ENCODE assay signal across 9 cellular contexts in genomic region chr17:48831549-48831883, GRCh38. TPM values are rescaled to one million over a fixed set of nuclear protein-coding genes. Genes with fewer than 3 reads are reported as not detected.
DNase-seq lines count a peak whose midpoint lies in the region; ATAC-seq, FAIRE-seq and TF ChIP-seq lines count a peak whose summit lies in the region.
"Had no signal": no experiment of that assay in that cellular context is flagged by ENCODE, and none has a peak within 500 bp of the region (broad histone marks: within the 10 kb centered on the region; RNA-seq: fewer than 3 reads in every experiment).

No MANE protein-coding gene starts in this region.

- H3K9me3 ChIP-seq in K562 (replicated peaks; ENCODE audit: control insufficient read depth, insufficient read depth, low read depth, low read length) (no peaks in the 10 kb centered on the region), lung (ENCODE audit: control insufficient read depth in 2 of 2, insufficient read depth in 1 of 2, low read length in 1 of 2) (no peaks in the 10 kb centered on the region), transverse colon (no peaks in the 10 kb centered on the region)

- no peaks in the 10 kb centered on the region for H3K27me3 Mint-ChIP-seq in activated T-cell treated with anti-CD3 and anti-CD28 coated beads, Interleukin-2, amount 50 U/mL, for 4 hours (ENCODE audit: low read depth)

- ATAC-seq in activated T-cell treated with anti-CD3 and anti-CD28 coated beads, Interleukin-2, amount 50 U/mL, for 4 hours, result no peak
- ATAC-seq in K562, result no peak
- ATAC-seq in lung (ENCODE audit: insufficient read depth, low FRiP score), result no peak

- in situ Hi-C loops in K562 (cut with MboI), result no loop called here
- in situ Hi-C loops in transverse colon (cut with MboI; ENCODE audit: low pct_ligation_motif_present in 1 of 4, low pct_unique_long_range_greater_than_20kb in 1 of 4, low sequenced_read_pairs in 3 of 4), result no loop called here

- H3K9me1 ChIP-seq in K562 (ENCODE audit: control insufficient read depth, insufficient read depth, low read length), result no peaks in the 10 kb centered on the region

- TF ChIP-seq CTCF in K562 (IDR thresholded peaks at IDR 0.05 in 2 of 3, conservative IDR thresholded peaks at IDR 0.05 in 1 of 3; ENCODE audit: insufficient read depth in 2 of 3, low read depth in 1 of 3, low read length in 3 of 3) (no peak), lung (IDR thresholded peaks at IDR 0.05; ENCODE audit: control extremely low read depth, extremely low read depth) (no peak), transverse colon (IDR thresholded peaks at IDR 0.05) (no peak)

- peak overlapping the region; percentile 85 for H3K27ac ChIP-seq in K562 (ENCODE audit: extremely low read depth, low read depth, low read length)
- H3K27ac ChIP-seq in lung (ENCODE audit: low read depth in 1 of 2, low read length in 1 of 2), result peak overlapping the region; percentile 97
- peak overlapping the region; percentile 93 to 97 (median 95) for H3K27ac ChIP-seq in transverse colon

- POLR2A ChIA-PET in K562 (lab: Yijun Ruan, JAX), result interaction anchor here (0.7 to 2.3 kb wide), 6 partner anchors 10 to 61 kb away, joined by 3 to 11 read pairs (median 6); partner anchors contain the start of gene ATP5MC1

- intact Hi-C loops in K562 (cut with micrococcal nuclease), result no loop called here
- intact Hi-C loops in transverse colon (cut with DNase I; ENCODE audit: low total_unique reads), result no loop called here

- TF ChIP-seq EP300 in K562 (IDR thresholded peaks at IDR 0.05; ENCODE audit: low read length), result no peak
- no peak for TF ChIP-seq EP300 in transverse colon (IDR thresholded peaks at IDR 0.05; ENCODE audit: low read depth)

- CTCF ChIA-PET in K562 (lab: Yijun Ruan, JAX; ENCODE audit: low intra/inter-chr PET ratio), result no interaction called here

- H4K20me1 ChIP-seq in K562 (replicated peaks; ENCODE audit: control insufficient read depth, insufficient read depth, low read length), result no peaks in the 10 kb centered on the region; the same call in 1 of the 2 replicates

- no peaks in the 10 kb centered on the region for H3K36me3 ChIP-seq in K562 (ENCODE audit: control insufficient read depth, insufficient read depth, low read length)
- H3K36me3 ChIP-seq in lung (ENCODE audit: control insufficient read depth in 2 of 2, insufficient read depth in 2 of 2, low read length in 2 of 2), result no peaks in the 10 kb centered on the region
- H3K36me3 ChIP-seq in transverse colon, result peaks cover 0 to 4% (median 0%) of the 10 kb centered on the region in 4 donors

- FAIRE-seq in K562 (lab: Jason Lieb, UNC), result no peak
- FAIRE-seq: colon had no signal

- H3K4me3 Mint-ChIP-seq in activated T-cell treated with anti-CD3 and anti-CD28 coated beads, Interleukin-2, amount 50 U/mL, for 4 hours, result peak overlapping the region; percentile 94

- no peaks in the 10 kb centered on the region for H3K27me3 ChIP-seq in K562 (ENCODE audit: control insufficient read depth in 2 of 2, insufficient read depth in 2 of 2, low read length in 2 of 2)
- H3K27me3 ChIP-seq in lung (ENCODE audit: control insufficient read depth, insufficient read depth), result no peaks in the 10 kb centered on the region
- no peaks in the 10 kb centered on the region for H3K27me3 ChIP-seq in transverse colon

- H3K79me2 ChIP-seq in K562 (ENCODE audit: control insufficient read depth, insufficient read depth, low read length), result peaks cover 34% of the 10 kb centered on the region

- WGBS in K562 (ENCODE audit: insufficient coverage, low coverage, missing lambda C conversion rate), result 1% methylated on average over 8 of the region's 8 CpGs
- 3% methylated on average over 8 of the region's 8 CpGs for WGBS in lung, 2 donors
- 1 to 7% methylated on average over 2 to 8 of the region's 8 CpGs for WGBS in transverse colon (ENCODE audit: low coverage in 1 of 2), 2 donors

- H3K4me1 Mint-ChIP-seq in activated T-cell treated with anti-CD3 and anti-CD28 coated beads, Interleukin-2, amount 50 U/mL, for 4 hours (ENCODE audit: low read depth), result peaks cover 53% of the 10 kb centered on the region

- peak overlapping the region; percentile 83 to 97 for H3K9ac ChIP-seq in K562 (ENCODE audit: insufficient read depth in 1 of 2, low read depth in 2 of 2, low read length in 2 of 2)

- H3K4me1 ChIP-seq in K562 (replicated peaks in 1 of 2; ENCODE audit: control insufficient read depth in 2 of 2, insufficient read depth in 2 of 2, low read length in 2 of 2) (peaks cover 0 to 16% of the 10 kb centered on the region in 2 experiments; a peak in 3 of 5 replicates), lung (ENCODE audit: control insufficient read depth in 2 of 2, insufficient read depth in 2 of 2, low read length in 2 of 2) (peaks cover 14 to 29% of the 10 kb centered on the region in 2 donors), transverse colon (peaks cover 7 to 55% (median 30%) of the 10 kb centered on the region in 4 donors)

- peak overlapping the region; percentile 95 for H2AFZ ChIP-seq in K562 (ENCODE audit: low read depth, low read length)

- no peaks in the 10 kb centered on the region for H3K9me3 Mint-ChIP-seq in activated T-cell treated with anti-CD3 and anti-CD28 coated beads, Interleukin-2, amount 50 U/mL, for 4 hours

- TF ChIP-seq POLR2A in K562 (conservative IDR thresholded peaks at IDR 0.05), result no peak
- no peak for TF ChIP-seq POLR2A in transverse colon (IDR thresholded peaks at IDR 0.05)
- no peak for TF ChIP-seq POLR2A in erythroblast (IDR thresholded peaks at IDR 0.05; ENCODE audit: low read length)

- BruUV-seq in K562 (replicated peaks; lab: Mats Ljungman, UMichigan), result no TSS peak

- DNase-seq in activated T-cell treated with anti-CD3 and anti-CD28 coated beads, Interleukin-2, amount 50 U/mL, for 4 hours, result no peak
- no peak for DNase-seq in activated T-cell treated with anti-CD3 and anti-CD28 coated beads, Interleukin-2, amount 50 U/mL, for 1 hour
- DNase-seq in K562 (ENCODE audit: extremely low read depth in 1 of 4, low spot score in 3 of 4) (no peak), lung (ENCODE audit: low spot score) (no peak), transverse colon (no peak), globus pallidus (ENCODE audit: low spot score) (no peak), erythroblast (lab: John Stamatoyannopoulos, UW) (no peak), DMS153 (lab: John Stamatoyannopoulos, UW) (no peak)

- H3K36me3 Mint-ChIP-seq in activated T-cell treated with anti-CD3 and anti-CD28 coated beads, Interleukin-2, amount 50 U/mL, for 4 hours (ENCODE audit: insufficient read depth), result peaks cover 4% of the 10 kb centered on the region

- peak overlapping the region; percentile 98 for H3K4me2 ChIP-seq in K562 (ENCODE audit: insufficient read depth, low read length)

- TF ChIP-seq RAD21 in K562 (CRISPR knock-in tag; conservative IDR thresholded peaks at IDR 0.05 in 1 of 2, IDR thresholded peaks at IDR 0.05 in 1 of 2), result no peak

- H3K4me3 ChIP-seq in K562, result peak overlapping the region; percentile 93
- H3K4me3 ChIP-seq in lung, result peak overlapping the region; percentile 81
- peak overlapping the region; percentile 70 to 96 (median 91) for H3K4me3 ChIP-seq in transverse colon

TF ChIP-seq in K562, 482 proteins besides CTCF, POLR2A, EP300 and RAD21 (continues in another document):
- TF ChIP-seq CEBPB (tag; IDR thresholded peaks at IDR 0.05) (peak; percentile 83), ATF7 (IDR thresholded peaks at IDR 0.05) (peak; percentile 7; the same call in 1 of the 2 replicates)

RNA-seq across cellular contexts. Expression of gene CALCOCO2, which starts 0.7 kb away (rescaled TPM):
- 10 to 100 TPM; 34.0 to 45.5 (median 34.3) TPM for total RNA-seq in activated T-cell treated with anti-CD3 and anti-CD28 coated beads, Interleukin-2, amount 50 U/mL, for 4 hours
- 99.5 and 212 TPM in 2 replicates for total RNA-seq in K562 (2011; cell fraction: chromatin; rRNA removed; ENCODE audit: low replicate concordance)
- total RNA-seq in K562 (2011; cell fraction: nucleolus; rRNA removed), result 64.4 and 72.4 TPM in 2 replicates
- 126 and 140 TPM in 2 replicates for total RNA-seq in K562 (2011; cell fraction: nucleoplasm; rRNA removed)
- total RNA-seq in K562 (2014; rRNA removed) (24.1 and 24.8 TPM in 2 replicates), K562 (2014; rRNA removed; fragmentation: Illumina TruSeq; extraction: Trizol) (71.1 and 87.2 TPM in 2 replicates), K562 (2015; rRNA removed; fragmentation: Illumina TruSeq; extraction: Trizol) (38.4 and 39.8 TPM in 2 replicates), K562 (2021) (67.5 and 69.4 TPM in 2 replicates), lung (100 to 1,000 TPM; 102 to 128 TPM), transverse colon (100 to 1,000 TPM; 141 to 292 (median 207) TPM)
- polyA plus RNA-seq in K562 (2011; rRNA removed) (87.3 and 117 TPM in 2 replicates), K562 (2014; fragmentation: Illumina TruSeq; extraction: Trizol) (74.7 and 79.9 TPM in 2 replicates), K562 (2014; fragmentation: Nextera tagmentation; extraction: Ambion mirVana) (10 to 100 TPM; 34.6 to 85.9 TPM), K562 (2014; rRNA removed) (52.9 and 63.2 TPM in 2 replicates), lung (10 to 100 TPM; 46.8 to 84.0 TPM)
- polyA plus RNA-seq in K562 (2011; cell fraction: cytosol; rRNA removed), result 28.1 and 43.7 TPM in 2 replicates
- 90.8 and 154 TPM in 2 replicates for polyA plus RNA-seq in K562 (2011; cell fraction: nucleus; rRNA removed)
- 61.5 and 168 TPM in 2 replicates for polyA plus RNA-seq in K562 (2012)
- polyA minus RNA-seq in K562 (2011; rRNA and poly(A)+ RNA removed), result 160 and 191 TPM in 2 replicates
- polyA minus RNA-seq in K562 (2011; cell fraction: cytosol; rRNA and poly(A)+ RNA removed), result 37.6 and 58.6 TPM in 2 replicates
- 24.8 and 62.5 TPM in 2 replicates for polyA minus RNA-seq in K562 (2011; cell fraction: nucleus; rRNA and poly(A)+ RNA removed)

RNA-seq across cellular contexts. Expression of gene TTLL6, which starts 14.5 kb away (rescaled TPM):
- not detected for total RNA-seq in activated T-cell treated with anti-CD3 and anti-CD28 coated beads, Interleukin-2, amount 50 U/mL, for 4 hours
- not detected in 2 replicates for total RNA-seq in K562 (2011; cell fraction: chromatin; rRNA removed; ENCODE audit: low replicate concordance)
- not detected in 2 replicates for total RNA-seq in K562 (2011; cell fraction: nucleolus; rRNA removed)
- not detected in 2 replicates for total RNA-seq in K562 (2011; cell fraction: nucleoplasm; rRNA removed)
- total RNA-seq in K562 (2014; rRNA removed) (0.05 TPM in 1 of 2 replicates, not detected in the other), K562 (2014; rRNA removed; fragmentation: Illumina TruSeq; extraction: Trizol) (not detected in 2 replicates), K562 (2015; rRNA removed; fragmentation: Illumina TruSeq; extraction: Trizol) (not detected in 2 replicates), K562 (2021) (not detected in 2 replicates), lung (1 to 10 TPM; 2.3 to 2.8 TPM), transverse colon (10 to 100 TPM in 1 of 4 donors, 1 to 10 TPM in 3; 4.9 to 24.9 (median 7.3) TPM)
- polyA plus RNA-seq in K562 (2011; rRNA removed) (not detected in 2 replicates), K562 (2014; fragmentation: Illumina TruSeq; extraction: Trizol) (not detected in 2 replicates), K562 (2014; fragmentation: Nextera tagmentation; extraction: Ambion mirVana) (not detected), K562 (2014; rRNA removed) (not detected in 2 replicates), lung (under 1 TPM; 0.94 to 0.95 TPM)
- not detected in 2 replicates for polyA plus RNA-seq in K562 (2011; cell fraction: cytosol; rRNA removed)
- not detected in 2 replicates for polyA plus RNA-seq in K562 (2011; cell fraction: nucleus; rRNA removed)
- not detected in 2 replicates for polyA plus RNA-seq in K562 (2012)
- not detected in 2 replicates for polyA minus RNA-seq in K562 (2011; rRNA and poly(A)+ RNA removed)
- polyA minus RNA-seq in K562 (2011; cell fraction: cytosol; rRNA and poly(A)+ RNA removed), result not detected in 2 replicates
- polyA minus RNA-seq in K562 (2011; cell fraction: nucleus; rRNA and poly(A)+ RNA removed), result not detected in 2 replicates
